In genomic region chr5:103667068-103667467, GRCh38 we compare ENCODE assay signal across 18 cellular contexts.
DNase-seq lines count a peak whose midpoint lies in the region; ATAC-seq, FAIRE-seq and TF ChIP-seq lines count a peak whose summit lies in the region.
"Had no signal": no experiment of that assay in that cellular context is flagged by ENCODE, and none has a peak within 500 bp of the region (broad histone marks: within the 10 kb centered on the region; RNA-seq: fewer than 3 reads in every experiment).

No MANE protein-coding gene starts in this region.

- DNase-seq in H54 (ENCODE audit: insufficient read length, low spot score) (peak; percentile 4), RKO (ENCODE audit: low spot score) (peak; percentile 65), fibroblast of peridontal ligament (ENCODE audit: extremely low read depth) (peak; percentile 57), renal cortical epithelial cell (ENCODE audit: low read depth) (peak; percentile 13), HuH-7 (ENCODE audit: low spot score) (no peak)
- DNase-seq: activated B cell treated with CpG ODN at 0.5 μM for 24 hours; activated CD8-positive, alpha-beta memory T cell treated with anti-CD3 and anti-CD28 coated beads, Interleukin-2, amount 10 ng/mL, durations not matched to agents 7 days and 5 days; activated naive CD4-positive, alpha-beta T cell treated with anti-CD3 and anti-CD28 coated beads for 36 hours; endodermal cell; heart left ventricle; KBM-7; kidney glomerular epithelial cell; NCI-H1436; NCI-H345; SW 1271; testis had no signal

- ATAC-seq in HG02798 (IDR thresholded peaks at IDR 0.05; ENCODE audit: poor library complexity, unreplicated experiment), result no peak
- no peak for ATAC-seq in HG02763 (IDR thresholded peaks at IDR 0.05; ENCODE audit: unreplicated experiment)
- ATAC-seq: activated CD8-positive, alpha-beta memory T cell treated with anti-CD3 and anti-CD28 coated beads, Interleukin-2, amount 10 ng/mL, durations not matched to agents 7 days and 5 days; heart left ventricle had no signal

- peak; percentile 41 for FAIRE-seq in H54 (lab: Jason Lieb, UNC)

- no peak for TF ChIP-seq POLR2A in H54 (IDR thresholded peaks at IDR 0.05; ENCODE audit: low read depth, low read length)
